In the genomic region with DNA sequence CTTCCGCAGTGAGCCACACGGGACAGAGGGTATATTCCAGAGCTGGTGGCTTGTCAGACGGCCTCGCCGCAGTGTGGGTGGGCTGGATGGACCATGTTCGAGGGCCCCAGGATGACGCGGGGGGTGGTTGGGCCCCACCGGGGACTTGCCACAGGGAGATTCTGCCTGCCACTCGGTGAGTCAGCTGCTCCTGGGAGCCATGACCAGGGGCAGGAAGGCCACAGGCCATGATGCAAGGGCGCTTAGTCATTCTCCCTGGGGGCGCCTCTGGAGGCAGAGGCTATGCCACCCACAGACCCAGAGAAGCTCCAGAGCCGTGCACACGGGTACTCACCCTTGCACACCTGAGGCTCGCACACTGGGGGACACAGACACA, we compare ENCODE assay signal across 1 cellular context.
A peak's percentile ranks its signal among the peaks of the same experiment; 100 is the strongest.
TF ChIP-seq lines count a peak whose summit lies in the region.

No MANE protein-coding gene starts in this region.

TF ChIP-seq in HCT116, 20 proteins besides CTCF, POLR2A, EP300 and RAD21 (continued from another document):
- TF ChIP-seq JUND (IDR thresholded peaks at IDR 0.05) (peak; percentile 62), ZFX (IDR thresholded peaks at IDR 0.05) (no peak), EZH2phosphoT487 (IDR thresholded peaks at IDR 0.05; ENCODE audit: borderline replicate concordance) (no peak)
- TF ChIP-seq, protein P1, sequence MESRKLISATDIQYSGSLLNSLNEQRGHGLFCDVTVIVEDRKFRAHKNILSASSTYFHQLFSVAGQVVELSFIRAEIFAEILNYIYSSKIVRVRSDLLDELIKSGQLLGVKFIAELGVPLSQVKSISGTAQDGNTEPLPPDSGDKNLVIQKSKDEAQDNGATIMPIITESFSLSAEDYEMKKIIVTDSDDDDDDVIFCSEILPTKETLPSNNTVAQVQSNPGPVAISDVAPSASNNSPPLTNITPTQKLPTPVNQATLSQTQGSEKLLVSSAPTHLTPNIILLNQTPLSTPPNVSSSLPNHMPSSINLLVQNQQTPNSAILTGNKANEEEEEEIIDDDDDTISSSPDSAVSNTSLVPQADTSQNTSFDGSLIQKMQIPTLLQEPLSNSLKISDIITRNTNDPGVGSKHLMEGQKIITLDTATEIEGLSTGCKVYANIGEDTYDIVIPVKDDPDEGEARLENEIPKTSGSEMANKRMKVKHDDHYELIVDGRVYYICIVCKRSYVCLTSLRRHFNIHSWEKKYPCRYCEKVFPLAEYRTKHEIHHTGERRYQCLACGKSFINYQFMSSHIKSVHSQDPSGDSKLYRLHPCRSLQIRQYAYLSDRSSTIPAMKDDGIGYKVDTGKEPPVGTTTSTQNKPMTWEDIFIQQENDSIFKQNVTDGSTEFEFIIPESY (IDR thresholded peaks at IDR 0.05; ENCODE audit: extremely low read depth, insufficient replicate concordance, low read length): no peak
TF ChIP-seq in HCT116: peak in this region for 4.
